In genomic region chr13:74040200-74040599, GRCh38 we compare ENCODE assay signal across 8 cellular contexts.
A peak's percentile ranks its signal among the peaks of the same experiment; 100 is the strongest.
DNase-seq lines count a peak whose midpoint lies in the region; ATAC-seq and TF ChIP-seq lines count a peak whose summit lies in the region.

No MANE protein-coding gene starts in this region.

- no peak overlapping the region for H3K27ac ChIP-seq in parathyroid adenoma

- ATAC-seq in GM21360 (IDR thresholded peaks at IDR 0.05; ENCODE audit: unreplicated experiment) (peak; percentile 98), HG03469 (IDR thresholded peaks at IDR 0.05; ENCODE audit: unreplicated experiment) (peak; percentile 87)

- H3K27me3 ChIP-seq in GM06990 (replicated peaks; ENCODE audit: control insufficient read depth, insufficient read depth, low read length) (no peaks in the 10 kb centered on the region), parathyroid adenoma (ENCODE audit: control insufficient read depth, insufficient read depth, low read length) (no peaks in the 10 kb centered on the region)

- no peak overlapping the region for H2AFZ ChIP-seq in parathyroid adenoma

- peak; percentile 77 for TF ChIP-seq CTCF in GM06990 (IDR thresholded peaks at IDR 0.05; ENCODE audit: insufficient read depth, low read length, poor library complexity, severe bottlenecking)
- peak; percentile 50 for TF ChIP-seq CTCF in fibroblast of mammary gland (conservative IDR thresholded peaks at IDR 0.05; ENCODE audit: control insufficient read depth, insufficient read depth, low read depth, low read length)
- TF ChIP-seq CTCF in parathyroid adenoma (IDR thresholded peaks at IDR 0.05) = peak; percentile 52

- peaks cover 2% of the 10 kb centered on the region for H3K4me1 ChIP-seq in parathyroid adenoma

- no peak overlapping the region for H3K4me3 ChIP-seq in GM06990 (replicated peaks; ENCODE audit: low read depth, low read length)
- no peak overlapping the region for H3K4me3 ChIP-seq in fibroblast of mammary gland (ENCODE audit: control insufficient read depth, low read depth, low read length)
- no peak overlapping the region for H3K4me3 ChIP-seq in parathyroid adenoma (ENCODE audit: low read depth, low read length)

- no peaks in the 10 kb centered on the region for H3K9me3 ChIP-seq in parathyroid adenoma (ENCODE audit: control insufficient read depth, low read length)

- H3K4me2 ChIP-seq in parathyroid adenoma (ENCODE audit: low read length) = no peak overlapping the region

- no peak overlapping the region for H3K9ac ChIP-seq in parathyroid adenoma

- H3K79me2 ChIP-seq in parathyroid adenoma = no peaks in the 10 kb centered on the region

- H3K36me3 ChIP-seq in GM06990 (ENCODE audit: control insufficient read depth, insufficient read depth, low read length) (no peaks in the 10 kb centered on the region), parathyroid adenoma (ENCODE audit: control insufficient read depth, insufficient read depth, low read length) (no peaks in the 10 kb centered on the region)

- in situ Hi-C loops in SK-MEL-5 (cut with HindIII; ENCODE audit: low pct_unique_long_range_greater_than_20kb, low sequenced_read_pairs) = no loop called here

- DNase-seq in GM06990 (ENCODE audit: extremely low read depth, insufficient read length) (no peak), SK-MEL-5 (ENCODE audit: low read depth, low spot score) (peak; percentile 90), fibroblast of mammary gland (ENCODE audit: low read depth) (peak; percentile 32), GOT3 (lab: John Stamatoyannopoulos, UW) (no peak), NCI-H2107 treated with DMSO at 0.1 percent for 48 hours (lab: John Stamatoyannopoulos, UW; ENCODE audit: unreplicated experiment) (no peak)

Comparison
In these comparisons a context has a peak if more than half of its experiments do, and no peak if none do; other contexts are left out.
1. DNase-seq: peak in SK-MEL-5 (single experiment) and fibroblast of mammary gland (single experiment); none in GM06990 (single experiment), GOT3 (single experiment) and NCI-H2107 treated with DMSO at 0.1 percent for 48 hours (single experiment).
2. Peak in every context shown above with its lines, with median percentiles within 50 percentile points of each other: CTCF ChIP-seq.